ENCODE assay signal across 16 cellular contexts in the genomic region with DNA sequence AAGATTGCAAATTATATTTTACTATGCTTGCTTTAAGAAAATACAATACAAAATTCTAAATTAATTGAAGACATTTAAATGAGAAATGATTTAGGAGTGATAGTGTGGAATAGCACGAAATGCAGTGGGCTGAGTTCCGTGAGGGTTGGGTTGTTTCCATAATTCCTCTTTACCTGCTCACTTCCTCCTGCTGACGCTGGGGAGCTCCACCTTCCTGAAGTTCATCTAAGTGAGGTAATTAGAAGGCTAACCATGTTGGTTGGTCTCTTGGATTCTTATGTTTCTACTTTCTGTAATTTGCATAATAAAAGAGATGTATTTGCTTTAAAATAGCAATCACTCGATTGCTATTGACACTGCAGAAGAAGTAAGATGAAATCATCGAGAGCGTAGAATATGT. TPM values are rescaled to one million over a fixed set of nuclear protein-coding genes. Genes with fewer than 3 reads are reported as not detected.
DNase-seq lines count a peak whose midpoint lies in the region; ATAC-seq and TF ChIP-seq lines count a peak whose summit lies in the region.
"Had no signal": no experiment of that assay in that cellular context is flagged by ENCODE, and none has a peak within 500 bp of the region (broad histone marks: within the 10 kb centered on the region; RNA-seq: fewer than 3 reads in every experiment).

No MANE protein-coding gene starts in this region.

- BruUV-seq in PC-3 (replicated peaks; lab: Mats Ljungman, UMichigan) (no TSS peak), Calu3 (replicated peaks; lab: Mats Ljungman, UMichigan) (no TSS peak), PC-9 (replicated peaks; lab: Mats Ljungman, UMichigan) (no TSS peak)

- in situ Hi-C loops in T47D (cut with HindIII; ENCODE audit: low pct_unique_long_range_greater_than_20kb, low sequenced_read_pairs): no loop called here

- no peak overlapping the region for H3K4me2 ChIP-seq in PC-3 (ENCODE audit: low read length)
- H3K4me2 ChIP-seq in PC-9: no peak overlapping the region

- no peaks in the 10 kb centered on the region for H3K36me3 Mint-ChIP-seq in Calu3 (ENCODE audit: insufficient read depth, unreplicated experiment)
- H3K36me3 Mint-ChIP-seq: CD4-positive, alpha-beta memory T cell had no signal

- intact Hi-C loops in breast epithelium (cut with DNase I; ENCODE audit: low total_unique reads): no loop called here
- intact Hi-C loops in PC-3 (cut with micrococcal nuclease): no loop called here
- intact Hi-C loops in colonic mucosa (cut with DNase I): loop anchor here (2.0 kb wide), 1 partner anchor 109 kb away; no protein-coding TSS in a partner anchor
- intact Hi-C loops in Calu3 (cut with micrococcal nuclease; ENCODE audit: unreplicated experiment): loop anchor here (2.0 kb wide), 1 partner anchor 109 kb away; no protein-coding TSS in a partner anchor
- intact Hi-C loops in PC-9 (cut with micrococcal nuclease; ENCODE audit: unreplicated experiment): no loop called here

- no peak overlapping the region for H3K27ac ChIP-seq in breast epithelium
- no peak overlapping the region for H3K27ac ChIP-seq in PC-3 (ENCODE audit: low read length)
- no peak overlapping the region for H3K27ac ChIP-seq in colonic mucosa
- no peak overlapping the region for H3K27ac ChIP-seq in PC-9
- H3K27ac ChIP-seq: C4-2B, HL-60 had no signal

- H3K27me3 ChIP-seq in breast epithelium (no peaks in the 10 kb centered on the region), PC-3 (ENCODE audit: low read length) (no peaks in the 10 kb centered on the region), colonic mucosa (no peaks in the 10 kb centered on the region), PC-9 (ENCODE audit: insufficient read depth, low read depth) (no peaks in the 10 kb centered on the region)
- H3K27me3 ChIP-seq: BE2C had no signal

- no peak overlapping the region for H3K4me3 Mint-ChIP-seq in Calu3 (ENCODE audit: low read depth, unreplicated experiment)
- H3K4me3 Mint-ChIP-seq: CD4-positive, alpha-beta memory T cell had no signal

- peaks cover 8% of the 10 kb centered on the region for H3K9me3 Mint-ChIP-seq in Calu3 (ENCODE audit: low read depth, unreplicated experiment)
- H3K9me3 Mint-ChIP-seq: CD4-positive, alpha-beta memory T cell had no signal

- H3K9me2 ChIP-seq in PC-3 (replicated peaks; ENCODE audit: low read length) (no peaks in the 10 kb centered on the region), PC-9 (ENCODE audit: insufficient read depth) (no peaks in the 10 kb centered on the region)

- H3K9me3 ChIP-seq in breast epithelium (no peaks in the 10 kb centered on the region), PC-3 (ENCODE audit: low read length) (no peaks in the 10 kb centered on the region), colonic mucosa (no peaks in the 10 kb centered on the region), PC-9 (ENCODE audit: insufficient read depth, low read depth) (no peaks in the 10 kb centered on the region)
- H3K9me3 ChIP-seq: BE2C, HAP-1 had no signal

- H3K4me1 ChIP-seq in breast epithelium (no peaks in the 10 kb centered on the region), PC-3 (ENCODE audit: insufficient read depth, low read length) (peaks cover 6% of the 10 kb centered on the region; the same call in 1 of the 2 replicates), colonic mucosa (no peaks in the 10 kb centered on the region), PC-9 (replicated peaks; ENCODE audit: insufficient read depth) (no peaks in the 10 kb centered on the region)
- H3K4me1 ChIP-seq: BE2C, HAP-1 had no signal

- no peaks in the 10 kb centered on the region for H3K27me3 Mint-ChIP-seq in Calu3 (ENCODE audit: unreplicated experiment)

- H3K4me3 ChIP-seq in breast epithelium (no peak overlapping the region), PC-3 (ENCODE audit: low read length) (no peak overlapping the region), colonic mucosa (no peak overlapping the region), PC-9 (no peak overlapping the region)
- H3K4me3 ChIP-seq: HAP-1 had no signal

- no peak overlapping the region for H3K9ac ChIP-seq in PC-3 (ENCODE audit: low read length)
- no peak overlapping the region for H3K9ac ChIP-seq in colonic mucosa (ENCODE audit: low read depth in 2 of 2, low read length in 2 of 2)

- H3K79me2 ChIP-seq in PC-3 (ENCODE audit: low read length) (no peaks in the 10 kb centered on the region), PC-9 (ENCODE audit: low read depth) (no peaks in the 10 kb centered on the region)

- H3K36me3 ChIP-seq in breast epithelium (no peaks in the 10 kb centered on the region), PC-3 (ENCODE audit: low read depth, low read length) (no peaks in the 10 kb centered on the region), colonic mucosa (no peaks in the 10 kb centered on the region), PC-9 (ENCODE audit: low read depth) (no peaks in the 10 kb centered on the region)
- H3K36me3 ChIP-seq: BE2C, HAP-1 had no signal

- no peak for TF ChIP-seq POLR2A in breast epithelium (IDR thresholded peaks at IDR 0.05)

- H2AFZ ChIP-seq in PC-3 (ENCODE audit: low read length): 0 out of 2 replicates have a peak overlapping the region, but pooled peaks have one; percentile 10
- H2AFZ ChIP-seq in PC-9: no peak overlapping the region

- POLR2A ChIA-PET in PC-3 (lab: Charles Lee; ENCODE audit: unreplicated experiment): interaction anchor here (0.6 kb wide), 1 partner anchor 39 kb away, joined by 6 read pairs; no protein-coding TSS in a partner anchor
- POLR2A ChIA-PET in PC-9 (lab: Charles Lee; ENCODE audit: unreplicated experiment): no interaction called here

- H3F3A ChIP-seq in PC-3 (ENCODE audit: low read length, unreplicated experiment) (no peaks in the 10 kb centered on the region), PC-9 (ENCODE audit: insufficient read depth, low read depth) (no peaks in the 10 kb centered on the region)

- peak; percentile 10 to 60 for DNase-seq in T47D (ENCODE audit: low read depth in 1 of 2, low spot score in 1 of 2)
- no peak for DNase-seq in breast epithelium (ENCODE audit: low spot score in 2 of 2)
- peak; percentile 25 for DNase-seq in PC-3
- no peak for DNase-seq in colonic mucosa
- no peak for DNase-seq in Calu3
- no peak for DNase-seq in PC-9
- DNase-seq: BE2C; CD4-positive, alpha-beta memory T cell; DMS153; DMS79 treated with DMSO at 0.1 percent for 48 hours; EL had no signal

- TF ChIP-seq CTCF in breast epithelium (IDR thresholded peaks at IDR 0.05) (no peak), PC-3 (conservative IDR thresholded peaks at IDR 0.05; ENCODE audit: low read depth, low read length) (no peak), colonic mucosa (IDR thresholded peaks at IDR 0.05) (peak; percentile 28), Calu3 (IDR thresholded peaks at IDR 0.05; ENCODE audit: unreplicated experiment) (no peak), PC-9 (conservative IDR thresholded peaks at IDR 0.05) (no peak)

- no peak for ATAC-seq in PC-3
- no peak for ATAC-seq in HG03520 (IDR thresholded peaks at IDR 0.05; ENCODE audit: unreplicated experiment)

- H3K27ac Mint-ChIP-seq in Calu3 (ENCODE audit: unreplicated experiment): no peak overlapping the region
- H3K27ac Mint-ChIP-seq: CD4-positive, alpha-beta memory T cell had no signal

- H3K4me1 Mint-ChIP-seq in Calu3 (ENCODE audit: low read depth, unreplicated experiment): no peaks in the 10 kb centered on the region
- H3K4me1 Mint-ChIP-seq: CD4-positive, alpha-beta memory T cell had no signal

- H4K20me1 ChIP-seq in PC-3 (ENCODE audit: low read length) (no peaks in the 10 kb centered on the region), PC-9 (ENCODE audit: insufficient read depth) (no peaks in the 10 kb centered on the region)

- CTCF ChIA-PET in PC-3 (lab: Charles Lee) (no interaction called here), Calu3 (lab: Charles Lee) (no interaction called here), PC-9 (lab: Charles Lee) (no interaction called here)

RNA-seq across cellular contexts. Expression of gene OR14I1, which starts 4.7 kb away (rescaled TPM):
- total RNA-seq in breast epithelium: not detected
- not detected in 2 replicates for total RNA-seq in PC-3 (2014; rRNA removed)
- total RNA-seq in colonic mucosa: not detected
- not detected in 2 replicates for total RNA-seq in Calu3 (2022)
- total RNA-seq in PC-9 (2021): not detected in 2 replicates
- total RNA-seq: CD4-positive, alpha-beta memory T cell; H1 had no signal

RNA-seq across cellular contexts. Expression of gene OR2T27, which starts 42.6 kb away (rescaled TPM):
- total RNA-seq in breast epithelium (not detected), PC-3 (2014; rRNA removed) (not detected in 2 replicates), colonic mucosa (not detected), Calu3 (2022) (not detected in 2 replicates), PC-9 (2021) (not detected in 2 replicates)
- total RNA-seq: CD4-positive, alpha-beta memory T cell; H1 had no signal

RNA-seq across cellular contexts. Expression of gene OR2T35, which starts 52.8 kb away (rescaled TPM):
- not detected for total RNA-seq in breast epithelium
- total RNA-seq in PC-3 (2014; rRNA removed): not detected in 2 replicates
- not detected for total RNA-seq in colonic mucosa
- not detected in 2 replicates for total RNA-seq in Calu3 (2022)
- not detected in 2 replicates for total RNA-seq in PC-9 (2021)
- total RNA-seq: CD4-positive, alpha-beta memory T cell; H1 had no signal

RNA-seq across cellular contexts. Expression of gene LYPD8, which starts 57.7 kb away (rescaled TPM):
- 1 to 10 TPM in 1 of 3 donors, not detected in 2; 1.6 TPM for total RNA-seq in breast epithelium
- total RNA-seq in PC-3 (2014; rRNA removed): not detected in 2 replicates
- total RNA-seq in colonic mucosa: 100 to 1,000 TPM in 1 of 2 donors, 10 to 100 TPM in 1; 40.8 to 310 TPM
- not detected in 2 replicates for total RNA-seq in Calu3 (2022)
- total RNA-seq in PC-9 (2021): 0.74 and 1.4 TPM in 2 replicates
- total RNA-seq: CD4-positive, alpha-beta memory T cell; H1 had no signal

Comparison
In these comparisons a context has a peak if more than half of its experiments do, and no peak if none do; other contexts are left out.
1. DNase-seq: peak in T47D (2 of 2) and PC-3 (single experiment); none in breast epithelium (0 of 2), colonic mucosa (single experiment), Calu3 (single experiment) and PC-9 (0 of 2).
2. intact Hi-C loops: an anchor here in colonic mucosa (2.0 kb wide) and Calu3 (2.0 kb wide); none called in breast epithelium, PC-3 and PC-9.